1 cellular context compared by ENCODE assay signal in the genomic region with DNA sequence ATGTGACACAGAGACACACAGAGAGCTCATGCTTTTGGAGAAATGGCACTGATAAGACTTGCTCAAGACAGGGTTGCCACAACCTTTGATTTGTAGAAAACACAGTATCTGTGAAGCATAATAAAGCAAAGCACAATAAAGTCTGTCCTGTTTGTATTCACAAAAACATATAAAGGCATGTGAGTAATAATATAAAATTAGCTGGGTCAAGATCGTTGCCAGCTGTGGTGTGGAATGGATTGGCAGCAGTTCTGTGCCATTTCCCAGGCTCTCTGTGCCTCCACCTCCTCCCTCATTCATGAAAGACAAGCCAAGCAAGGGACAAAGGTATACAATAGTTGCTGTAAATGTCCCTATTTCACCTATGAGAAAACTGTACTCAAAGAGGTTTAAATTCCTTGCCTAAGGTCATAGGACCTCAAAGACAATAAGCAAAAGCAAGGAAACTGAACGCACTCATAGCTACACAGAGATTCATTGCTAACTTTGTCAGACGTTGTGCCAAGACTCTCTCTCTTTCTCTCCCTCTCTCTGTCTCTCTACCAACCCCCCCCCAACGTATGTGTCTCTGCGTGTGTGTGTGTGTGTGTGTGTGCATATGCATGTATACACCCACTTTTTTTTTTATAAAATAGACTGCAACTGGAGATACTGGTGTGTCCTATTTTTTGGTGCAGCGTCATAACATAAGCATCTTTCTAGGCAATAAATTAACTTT.
TF ChIP-seq lines count a peak whose summit lies in the region.

No MANE protein-coding gene starts in this region.

TF ChIP-seq in GM12878, 131 proteins besides CTCF, POLR2A, EP300 and RAD21:
- TF ChIP-seq NFIC (IDR thresholded peaks at IDR 0.05; ENCODE audit: low read depth, low read length) (no peak), EZH2 (IDR thresholded peaks at IDR 0.05; ENCODE audit: borderline replicate concordance, control insufficient read depth, low read depth, low read length) (no peak), IKZF1 (conservative IDR thresholded peaks at IDR 0.05) (no peak), ZSCAN29 (IDR thresholded peaks at IDR 0.05) (no peak), TBL1XR1 (IDR thresholded peaks at IDR 0.05; ENCODE audit: low read depth, low read length) (no peak), ZNF24 (IDR thresholded peaks at IDR 0.05) (no peak)
- TF ChIP-seq, protein P1, sequence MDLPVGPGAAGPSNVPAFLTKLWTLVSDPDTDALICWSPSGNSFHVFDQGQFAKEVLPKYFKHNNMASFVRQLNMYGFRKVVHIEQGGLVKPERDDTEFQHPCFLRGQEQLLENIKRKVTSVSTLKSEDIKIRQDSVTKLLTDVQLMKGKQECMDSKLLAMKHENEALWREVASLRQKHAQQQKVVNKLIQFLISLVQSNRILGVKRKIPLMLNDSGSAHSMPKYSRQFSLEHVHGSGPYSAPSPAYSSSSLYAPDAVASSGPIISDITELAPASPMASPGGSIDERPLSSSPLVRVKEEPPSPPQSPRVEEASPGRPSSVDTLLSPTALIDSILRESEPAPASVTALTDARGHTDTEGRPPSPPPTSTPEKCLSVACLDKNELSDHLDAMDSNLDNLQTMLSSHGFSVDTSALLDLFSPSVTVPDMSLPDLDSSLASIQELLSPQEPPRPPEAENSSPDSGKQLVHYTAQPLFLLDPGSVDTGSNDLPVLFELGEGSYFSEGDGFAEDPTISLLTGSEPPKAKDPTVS (IDR thresholded peaks at IDR 0.05; ENCODE audit: low read depth, low read length): no peak
- TF ChIP-seq, protein P2, sequence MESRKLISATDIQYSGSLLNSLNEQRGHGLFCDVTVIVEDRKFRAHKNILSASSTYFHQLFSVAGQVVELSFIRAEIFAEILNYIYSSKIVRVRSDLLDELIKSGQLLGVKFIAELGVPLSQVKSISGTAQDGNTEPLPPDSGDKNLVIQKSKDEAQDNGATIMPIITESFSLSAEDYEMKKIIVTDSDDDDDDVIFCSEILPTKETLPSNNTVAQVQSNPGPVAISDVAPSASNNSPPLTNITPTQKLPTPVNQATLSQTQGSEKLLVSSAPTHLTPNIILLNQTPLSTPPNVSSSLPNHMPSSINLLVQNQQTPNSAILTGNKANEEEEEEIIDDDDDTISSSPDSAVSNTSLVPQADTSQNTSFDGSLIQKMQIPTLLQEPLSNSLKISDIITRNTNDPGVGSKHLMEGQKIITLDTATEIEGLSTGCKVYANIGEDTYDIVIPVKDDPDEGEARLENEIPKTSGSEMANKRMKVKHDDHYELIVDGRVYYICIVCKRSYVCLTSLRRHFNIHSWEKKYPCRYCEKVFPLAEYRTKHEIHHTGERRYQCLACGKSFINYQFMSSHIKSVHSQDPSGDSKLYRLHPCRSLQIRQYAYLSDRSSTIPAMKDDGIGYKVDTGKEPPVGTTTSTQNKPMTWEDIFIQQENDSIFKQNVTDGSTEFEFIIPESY (IDR thresholded peaks at IDR 0.05): no peak
- TF ChIP-seq, protein P3, sequence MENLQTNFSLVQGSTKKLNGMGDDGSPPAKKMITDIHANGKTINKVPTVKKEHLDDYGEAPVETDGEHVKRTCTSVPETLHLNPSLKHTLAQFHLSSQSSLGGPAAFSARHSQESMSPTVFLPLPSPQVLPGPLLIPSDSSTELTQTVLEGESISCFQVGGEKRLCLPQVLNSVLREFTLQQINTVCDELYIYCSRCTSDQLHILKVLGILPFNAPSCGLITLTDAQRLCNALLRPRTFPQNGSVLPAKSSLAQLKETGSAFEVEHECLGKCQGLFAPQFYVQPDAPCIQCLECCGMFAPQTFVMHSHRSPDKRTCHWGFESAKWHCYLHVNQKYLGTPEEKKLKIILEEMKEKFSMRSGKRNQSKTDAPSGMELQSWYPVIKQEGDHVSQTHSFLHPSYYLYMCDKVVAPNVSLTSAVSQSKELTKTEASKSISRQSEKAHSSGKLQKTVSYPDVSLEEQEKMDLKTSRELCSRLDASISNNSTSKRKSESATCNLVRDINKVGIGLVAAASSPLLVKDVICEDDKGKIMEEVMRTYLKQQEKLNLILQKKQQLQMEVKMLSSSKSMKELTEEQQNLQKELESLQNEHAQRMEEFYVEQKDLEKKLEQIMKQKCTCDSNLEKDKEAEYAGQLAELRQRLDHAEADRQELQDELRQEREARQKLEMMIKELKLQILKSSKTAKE (IDR thresholded peaks at IDR 0.05; ENCODE audit: low read depth, poor library complexity, severe bottlenecking): no peak
